ENCODE assay signal across 8 cellular contexts in genomic region chr11:75428301-75428724, GRCh38. TPM values are rescaled to one million over a fixed set of nuclear protein-coding genes. Genes with fewer than 3 reads are reported as not detected.
DNase-seq lines count a peak whose midpoint lies in the region; ATAC-seq and TF ChIP-seq lines count a peak whose summit lies in the region.

No MANE protein-coding gene starts in this region.

- H3K4me3 ChIP-seq in left ventricle myocardium inferior = peak overlapping the region; percentile 71
- peak overlapping the region; percentile 21 to 48 (median 42) for H3K4me3 ChIP-seq in sigmoid colon

- intact Hi-C loops in left ventricle myocardium inferior (cut with micrococcal nuclease) (no loop called here), sigmoid colon (cut with DNase I) (no loop called here)

- H3K36me3 ChIP-seq in left ventricle myocardium inferior (peaks cover 6% of the 10 kb centered on the region), sigmoid colon (peaks cover 0 to under 1% (median 0%) of the 10 kb centered on the region in 4 donors)

- H3K27ac ChIP-seq in left ventricle myocardium inferior (replicated peaks) (peak overlapping the region; percentile 65), sigmoid colon (peak overlapping the region in 3 of 4 donors; percentile 20 to 60 (median 25))

- POLR2A ChIA-PET in T-cell (lab: Charles Lee) = no interaction called here

- 26 to 42% methylated on average over 30 of the region's 30 CpGs for WGBS in sigmoid colon, 2 donors

- H3K27me3 Mint-ChIP-seq in T-cell = peaks cover 36 to 38% of the 10 kb centered on the region in 2 donors

- TF ChIP-seq POLR2A in sigmoid colon (IDR thresholded peaks at IDR 0.05) = peak; percentile 21 to 36

- H3K4me1 Mint-ChIP-seq in T-cell = peaks cover 18 to 30% (median 24%) of the 10 kb centered on the region in 3 donors

- TF ChIP-seq CTCF in left ventricle myocardium inferior (IDR thresholded peaks at IDR 0.05; ENCODE audit: borderline replicate concordance) (no peak), sigmoid colon (IDR thresholded peaks at IDR 0.05) (no peak)

- no peaks in the 10 kb centered on the region for H3K36me3 Mint-ChIP-seq in T-cell

- H3K9me3 ChIP-seq in left ventricle myocardium inferior (replicated peaks) = peaks cover 5% of the 10 kb centered on the region
- peaks cover 0 to 4% (median 0%) of the 10 kb centered on the region in 4 donors for H3K9me3 ChIP-seq in sigmoid colon

- peak overlapping the region; percentile 59 to 79 (median 67) for H3K4me3 Mint-ChIP-seq in T-cell

- H3K27me3 ChIP-seq in left ventricle myocardium inferior (ENCODE audit: low read depth) (peaks cover 41% of the 10 kb centered on the region), sigmoid colon (peaks cover 9 to 48% (median 44%) of the 10 kb centered on the region in 3 donors)

- DNase-seq in COLO668 (lab: John Stamatoyannopoulos, UW; ENCODE audit: unreplicated experiment) = peak; percentile 70
- DNase-seq in T-cell = peak in 32 of 34 experiments; percentile 24 to 84 (median 67)
- DNase-seq in amygdala (lab: John Stamatoyannopoulos, UW) = peak in 54 of 56 donors; percentile 22 to 96 (median 76)
- peak; percentile 94 for DNase-seq in left ventricle myocardium inferior
- DNase-seq in sigmoid colon = peak; percentile 92
- no peak for DNase-seq in NCI-H2171 (lab: John Stamatoyannopoulos, UW)
- no peak for DNase-seq in DMS 273 (lab: John Stamatoyannopoulos, UW; ENCODE audit: unreplicated experiment)

- no peak overlapping the region for H3K27ac Mint-ChIP-seq in T-cell

- H3K4me1 ChIP-seq in left ventricle myocardium inferior (peaks cover 45% of the 10 kb centered on the region), sigmoid colon (peaks cover 0 to 29% (median 18%) of the 10 kb centered on the region in 4 donors)

- ATAC-seq in HG02678 (IDR thresholded peaks at IDR 0.05; ENCODE audit: unreplicated experiment) (peak; percentile 84), T-cell (replicated peaks in 1 of 4) (peak; percentile 25 to 73 (median 63))

- H3K9me3 Mint-ChIP-seq in T-cell = no peaks in the 10 kb centered on the region

- CTCF ChIA-PET in T-cell (lab: Charles Lee) = no interaction called here

- TF ChIP-seq EP300 in sigmoid colon (IDR thresholded peaks at IDR 0.05) = no peak

RNA-seq across cellular contexts. Expression of gene KLHL35, which starts 4.7 kb away (rescaled TPM):
- total RNA-seq in T-cell = 1 to 10 TPM in 4 of 5 donors, under 1 TPM in 1; 0.33 to 2.9 (median 1.5) TPM
- 0.74 TPM for total RNA-seq in left ventricle myocardium inferior
- total RNA-seq in sigmoid colon = 1 to 10 TPM in 1 of 4 donors, under 1 TPM in 1, not detected in 2; 0.81 to 1.1 TPM
- under 1 TPM in 1 of 3 donors, not detected in 2; 0.41 TPM for polyA plus RNA-seq in sigmoid colon

RNA-seq across cellular contexts. Expression of gene RPS3, which starts 29.0 kb away (rescaled TPM):
- total RNA-seq in T-cell = 1,000 to 10,000 TPM; 4,604 to 5,380 (median 4,830) TPM
- 864 TPM for total RNA-seq in left ventricle myocardium inferior
- 1,000 to 10,000 TPM in 3 of 4 donors, 100 to 1,000 TPM in 1; 967 to 2,377 (median 1,713) TPM for total RNA-seq in sigmoid colon
- polyA plus RNA-seq in sigmoid colon = 1,000 to 10,000 TPM; 2,814 to 4,083 (median 3,267) TPM

Comparison
In these comparisons a context has a peak if more than half of its experiments do, and no peak if none do; other contexts are left out.
1. DNase-seq: peak in COLO668 (single experiment), T-cell (32 of 34), amygdala (54 of 56), left ventricle myocardium inferior (single experiment) and sigmoid colon (single experiment); none in NCI-H2171 (single experiment) and DMS 273 (single experiment).